Comparison of ENCODE assay signal across 1 cellular context in genomic region chr6:98539669-98540207, GRCh38.
TF ChIP-seq lines count a peak whose summit lies in the region.

No MANE protein-coding gene starts in this region.

TF ChIP-seq in GM23338, 12 proteins besides CTCF, POLR2A, EP300 and RAD21:
- TF ChIP-seq ZNF462 (CRISPR knock-in tag; IDR thresholded peaks at IDR 0.05) (no peak), EZH2phosphoT487 (IDR thresholded peaks at IDR 0.05; ENCODE audit: unreplicated experiment) (no peak), EZH2 (IDR thresholded peaks at IDR 0.05; ENCODE audit: low read depth, unreplicated experiment) (no peak), STAT1 (IDR thresholded peaks at IDR 0.05; ENCODE audit: unreplicated experiment) (no peak), ZNF114 (CRISPR knock-in tag; IDR thresholded peaks at IDR 0.05) (no peak), REST (IDR thresholded peaks at IDR 0.05; ENCODE audit: unreplicated experiment) (no peak), POLR2AphosphoS5 (IDR thresholded peaks at IDR 0.05; ENCODE audit: low read depth) (no peak), ETS1 (IDR thresholded peaks at IDR 0.05) (no peak), NANOG (IDR thresholded peaks at IDR 0.05; ENCODE audit: borderline replicate concordance) (no peak), JUNB (IDR thresholded peaks at IDR 0.05; ENCODE audit: unreplicated experiment) (no peak), ZNF331 (CRISPR knock-in tag; IDR thresholded peaks at IDR 0.05; ENCODE audit: low read depth) (no peak), CREB1 (CRISPR knock-in tag; IDR thresholded peaks at IDR 0.05; ENCODE audit: low read depth) (no peak)
